In the genomic region with DNA sequence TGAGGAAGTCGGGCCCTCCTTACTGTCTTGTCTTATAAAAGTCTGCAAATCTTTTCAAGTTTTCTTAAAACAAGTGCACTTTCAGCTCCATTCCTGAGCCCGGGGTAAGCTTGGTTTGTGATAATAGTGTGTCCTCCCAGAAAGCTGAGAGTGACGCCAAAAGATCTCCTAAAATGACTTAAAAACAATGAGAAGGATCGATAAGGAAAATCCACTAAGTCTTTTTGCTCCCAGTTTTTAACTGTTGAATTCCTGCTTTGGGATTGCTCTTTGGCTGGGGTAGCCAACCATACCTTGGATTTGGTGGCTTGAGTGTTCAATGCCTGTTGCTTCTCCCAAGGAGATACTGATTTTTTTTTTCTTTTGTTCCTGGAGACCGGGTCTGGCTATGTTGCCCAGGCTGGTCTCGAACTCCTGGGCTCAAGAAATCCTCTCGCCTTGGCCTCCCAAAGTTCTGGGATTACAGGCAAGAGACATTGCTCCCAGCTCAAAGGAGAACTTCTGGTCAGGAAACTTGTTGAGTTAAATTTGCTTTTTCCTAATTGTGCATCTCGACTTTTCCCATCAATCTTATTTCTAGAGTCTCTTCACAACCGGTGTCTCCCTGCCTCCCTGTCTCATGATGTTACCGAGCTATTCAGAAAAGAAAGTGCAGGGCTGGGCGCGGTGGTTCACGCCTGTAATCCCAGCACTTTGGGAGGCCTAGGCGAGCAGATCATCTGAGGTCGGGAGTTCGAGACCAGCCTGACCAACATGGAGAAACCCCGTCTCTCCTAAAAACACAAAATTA, we compare ENCODE assay signal across 1 cellular context.
TF ChIP-seq lines count a peak whose summit lies in the region.

No MANE protein-coding gene starts in this region.

TF ChIP-seq in WTC11, 78 proteins besides CTCF, POLR2A, EP300 and RAD21 (continued from another document):
- TF ChIP-seq GTF2I (CRISPR knock-in tag; conservative IDR thresholded peaks at IDR 0.05) (0 out of 2 replicates have a peak, but pooled peaks have one; percentile 28), ZNF232 (CRISPR knock-in tag; IDR thresholded peaks at IDR 0.05) (no peak)
